In genomic region chr16:24748242-24748641, GRCh38 we compare ENCODE assay signal across 8 cellular contexts. TPM values are rescaled to one million over a fixed set of nuclear protein-coding genes. Genes with fewer than 3 reads are reported as not detected.
A peak's percentile ranks its signal among the peaks of the same experiment; 100 is the strongest.
DNase-seq lines count a peak whose midpoint lies in the region; TF ChIP-seq lines count a peak whose summit lies in the region.

No MANE protein-coding gene starts in this region.

- no peak overlapping the region for H3K4me3 Mint-ChIP-seq in chondrocyte (ENCODE audit: unreplicated experiment)

- no peak for TF ChIP-seq CTCF in chondrocyte (IDR thresholded peaks at IDR 0.05)

- DNase-seq in Ammon's horn (ENCODE audit: low spot score) (peak; percentile 85), MG63 (peak; percentile 86), chondrocyte (ENCODE audit: low spot score) (no peak), midbrain (lab: John Stamatoyannopoulos, UW) (peak; percentile 47), NCI-H187 (lab: John Stamatoyannopoulos, UW) (no peak), NCI-H1092 treated with DMSO at 0.1 percent for 48 hours (lab: John Stamatoyannopoulos, UW) (no peak), NCI-H510A treated with DMSO at 0.1 percent for 48 hours (lab: John Stamatoyannopoulos, UW) (no peak), NCI-H1417 (lab: John Stamatoyannopoulos, UW) (no peak)

- H3K4me1 Mint-ChIP-seq in chondrocyte (ENCODE audit: low read depth), result peaks cover 67% of the 10 kb centered on the region

- H3K9me3 ChIP-seq in MG63, result no peaks in the 10 kb centered on the region

- no peak overlapping the region for H3K4me3 ChIP-seq in MG63

- H3K27ac Mint-ChIP-seq in chondrocyte (ENCODE audit: unreplicated experiment), result peak overlapping the region; percentile 86

- H3K9me3 Mint-ChIP-seq in chondrocyte (ENCODE audit: low read depth), result no peaks in the 10 kb centered on the region

- no peaks in the 10 kb centered on the region for H3K27me3 ChIP-seq in MG63

- H3K27me3 Mint-ChIP-seq in chondrocyte (ENCODE audit: low read depth), result no peaks in the 10 kb centered on the region

- H3K36me3 Mint-ChIP-seq in chondrocyte (ENCODE audit: low read depth), result peaks cover 3% of the 10 kb centered on the region

- peaks cover 43% of the 10 kb centered on the region for H3K36me3 ChIP-seq in MG63

RNA-seq across cellular contexts. Expression of gene TNRC6A, which starts 18.8 kb away (rescaled TPM):
- total RNA-seq in MG63 (2014; rRNA removed; shearing (Covaris generic); ENCODE audit: low replicate concordance), result 9.2 and 12.7 TPM in 2 replicates
- 42.8 to 57.6 TPM (median 52.1 TPM) in 3 replicates for total RNA-seq in chondrocyte

Comparison
In these comparisons a context has a peak if more than half of its experiments do, and no peak if none do; other contexts are left out.
1. DNase-seq: peak in Ammon's horn (single experiment), MG63 (single experiment) and midbrain (single experiment); none in chondrocyte (single experiment), NCI-H187 (0 of 2), NCI-H1092 treated with DMSO at 0.1 percent for 48 hours (single experiment), NCI-H510A treated with DMSO at 0.1 percent for 48 hours (single experiment) and NCI-H1417 (0 of 3).